In the genomic region with DNA sequence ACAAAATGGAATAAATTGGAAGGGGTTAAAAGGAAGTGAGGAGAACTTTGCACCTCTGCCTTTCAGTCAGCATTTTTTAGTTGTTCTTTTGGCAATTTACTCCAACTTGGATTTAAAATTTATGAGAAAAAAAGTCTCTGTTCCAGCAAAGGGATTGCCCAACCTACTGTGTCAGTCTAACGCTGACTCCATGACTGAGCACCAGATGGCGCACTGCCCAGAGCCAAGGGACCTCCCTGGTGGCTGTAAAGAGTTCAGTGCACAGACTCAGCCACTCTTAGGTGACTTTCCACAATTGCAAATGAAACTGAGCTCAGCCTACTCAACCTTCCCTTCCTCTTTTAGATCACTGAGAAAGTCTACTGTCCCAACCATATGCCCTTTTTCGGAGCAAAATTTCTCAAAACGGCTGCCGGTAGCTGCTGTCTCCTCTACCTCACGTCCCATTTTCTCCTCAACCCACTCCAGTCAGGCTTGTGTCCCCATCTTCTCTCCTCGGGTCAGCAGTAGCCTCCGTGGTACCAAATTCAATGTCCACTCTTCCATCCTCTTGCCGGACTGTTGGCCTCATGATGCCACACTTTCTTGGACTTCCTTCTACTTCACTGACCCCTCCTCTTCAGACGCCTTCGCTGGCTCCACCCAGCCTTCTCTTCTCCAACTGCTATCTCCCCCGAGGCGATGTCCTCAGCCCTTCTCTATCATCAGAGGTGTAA, we compare ENCODE assay signal across 8 cellular contexts. TPM values are rescaled to one million over a fixed set of nuclear protein-coding genes. Genes with fewer than 3 reads are reported as not detected.
DNase-seq lines count a peak whose midpoint lies in the region; ATAC-seq lines count a peak whose summit lies in the region.

No MANE protein-coding gene starts in this region.

- peak; percentile 66 for DNase-seq in GM04504 (ENCODE audit: low read depth)
- DNase-seq in KBM-7, result peak; percentile 63
- peak; percentile 66 to 77 for DNase-seq in SHP77 (lab: John Stamatoyannopoulos, UW)
- peak; percentile 22 for DNase-seq in activated T-helper 2 cell treated with anti-CD3 and anti-CD28 coated beads, Interferon-gamma antibody, Interleukin-2, Interleukin-4, amounts not matched to agents 10 μg/mL and 5 μg/mL and 100 μg/mL, durations not matched to agents 14 hours and 24 hours and 36 hours (ENCODE audit: low spot score)
- peak; percentile 7 for DNase-seq in glomerular endothelial cell (ENCODE audit: extremely low read depth, low read depth, low spot score)
- peak; percentile 96 for DNase-seq in posterior vena cava (ENCODE audit: low spot score)
- DNase-seq in GF-D8 (lab: John Stamatoyannopoulos, UW), result no peak

- intact Hi-C loops in activated T-helper 2 cell treated with anti-CD3 and anti-CD28 coated beads, Interferon-gamma antibody, Interleukin-2, Interleukin-4, amounts not matched to agents 10 μg/mL and 5 μg/mL and 100 μg/mL, durations not matched to agents 14 hours and 24 hours and 36 hours (cut with micrococcal nuclease), result loop anchor here (2.0 kb wide), 1 partner anchor 760 kb away; no protein-coding TSS in a partner anchor
- intact Hi-C loops in posterior vena cava (cut with DNase I), result no loop called here

- no peaks in the 10 kb centered on the region for H3K4me1 Mint-ChIP-seq in activated T-helper 2 cell treated with anti-CD3 and anti-CD28 coated beads, Interferon-gamma antibody, Interleukin-2, Interleukin-4, amounts not matched to agents 10 μg/mL and 5 μg/mL and 100 μg/mL, durations not matched to agents 14 hours and 24 hours and 36 hours (ENCODE audit: low read depth)

- H3K27me3 Mint-ChIP-seq in activated T-helper 2 cell treated with anti-CD3 and anti-CD28 coated beads, Interferon-gamma antibody, Interleukin-2, Interleukin-4, amounts not matched to agents 10 μg/mL and 5 μg/mL and 100 μg/mL, durations not matched to agents 14 hours and 24 hours and 36 hours (ENCODE audit: low read depth), result peaks cover 5% of the 10 kb centered on the region

- no peaks in the 10 kb centered on the region for H3K36me3 Mint-ChIP-seq in activated T-helper 2 cell treated with anti-CD3 and anti-CD28 coated beads, Interferon-gamma antibody, Interleukin-2, Interleukin-4, amounts not matched to agents 10 μg/mL and 5 μg/mL and 100 μg/mL, durations not matched to agents 14 hours and 24 hours and 36 hours (ENCODE audit: low read depth)

- no peak overlapping the region for H3K4me3 Mint-ChIP-seq in activated T-helper 2 cell treated with anti-CD3 and anti-CD28 coated beads, Interferon-gamma antibody, Interleukin-2, Interleukin-4, amounts not matched to agents 10 μg/mL and 5 μg/mL and 100 μg/mL, durations not matched to agents 14 hours and 24 hours and 36 hours (ENCODE audit: low read depth)

- H3K27ac Mint-ChIP-seq in activated T-helper 2 cell treated with anti-CD3 and anti-CD28 coated beads, Interferon-gamma antibody, Interleukin-2, Interleukin-4, amounts not matched to agents 10 μg/mL and 5 μg/mL and 100 μg/mL, durations not matched to agents 14 hours and 24 hours and 36 hours, result no peak overlapping the region

- in situ Hi-C loops in KBM-7 (cut with MboI; ENCODE audit: low pct_unique_long_range_greater_than_20kb, low sequenced_read_pairs), result no loop called here

- ATAC-seq in GM21825 (IDR thresholded peaks at IDR 0.05; ENCODE audit: unreplicated experiment), result peak; percentile 96

- H3K9me3 Mint-ChIP-seq in activated T-helper 2 cell treated with anti-CD3 and anti-CD28 coated beads, Interferon-gamma antibody, Interleukin-2, Interleukin-4, amounts not matched to agents 10 μg/mL and 5 μg/mL and 100 μg/mL, durations not matched to agents 14 hours and 24 hours and 36 hours, result no peaks in the 10 kb centered on the region

RNA-seq across cellular contexts. Expression of gene GSTA2, which starts 38.7 kb away (rescaled TPM):
- total RNA-seq in activated T-helper 2 cell treated with anti-CD3 and anti-CD28 coated beads, Interferon-gamma antibody, Interleukin-2, Interleukin-4, amounts not matched to agents 10 μg/mL and 5 μg/mL and 100 μg/mL, durations not matched to agents 14 hours and 24 hours and 36 hours, result not detected in 2 replicates
- total RNA-seq in glomerular endothelial cell, result not detected in 2 replicates
- total RNA-seq in posterior vena cava, result not detected

RNA-seq across cellular contexts. Expression of gene TMEM14A, which starts 53.7 kb away (rescaled TPM):
- 17.0 and 18.9 TPM in 2 replicates for total RNA-seq in activated T-helper 2 cell treated with anti-CD3 and anti-CD28 coated beads, Interferon-gamma antibody, Interleukin-2, Interleukin-4, amounts not matched to agents 10 μg/mL and 5 μg/mL and 100 μg/mL, durations not matched to agents 14 hours and 24 hours and 36 hours
- total RNA-seq in glomerular endothelial cell, result 26.3 and 30.1 TPM in 2 replicates
- total RNA-seq in posterior vena cava, result 10 to 100 TPM; 17.9 to 25.2 TPM
